ENCODE assay signal across 1 cellular context in the genomic region with DNA sequence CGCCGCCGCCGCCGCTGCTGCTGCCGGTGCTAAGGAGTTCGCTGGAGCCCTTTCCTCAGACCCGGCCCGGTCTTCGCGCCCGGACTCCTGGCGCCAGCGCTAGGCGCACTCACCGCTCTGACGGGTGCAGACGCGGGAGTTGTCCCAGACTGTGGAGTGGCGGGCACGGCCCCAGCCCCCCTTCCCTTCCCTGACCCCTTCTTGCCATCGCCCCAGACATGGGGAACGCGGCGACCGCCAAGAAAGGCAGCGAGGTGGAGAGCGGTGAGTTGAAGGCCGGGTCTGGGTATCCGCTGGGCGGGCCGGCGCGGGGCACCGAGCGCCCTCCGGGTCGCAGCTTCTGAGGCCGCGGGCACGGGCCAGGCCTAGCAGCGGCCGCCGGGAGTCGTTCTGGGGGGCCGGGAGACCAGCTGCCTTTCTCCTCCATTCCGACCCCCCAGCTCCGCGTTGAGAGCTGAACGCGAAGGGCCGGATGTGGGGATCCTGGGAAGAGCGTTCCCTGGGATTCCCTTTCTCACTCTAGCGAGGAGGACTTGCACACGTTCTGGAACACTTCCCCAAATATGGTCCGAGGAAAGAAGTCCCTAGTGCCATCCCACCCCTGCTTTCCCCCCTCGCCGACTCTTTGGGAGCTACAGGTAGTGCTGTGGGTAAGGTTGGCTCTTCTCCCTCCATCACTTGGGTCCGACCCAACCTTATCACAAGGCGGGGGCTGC.
A peak's percentile ranks its signal among the peaks of the same experiment; 100 is the strongest.
TF ChIP-seq lines count a peak whose summit lies in the region.

No MANE protein-coding gene starts in this region.

TF ChIP-seq in HepG2, 621 proteins besides CTCF, POLR2A, EP300 and RAD21 (continued from another document and continues in another):
- TF ChIP-seq, protein P1, sequence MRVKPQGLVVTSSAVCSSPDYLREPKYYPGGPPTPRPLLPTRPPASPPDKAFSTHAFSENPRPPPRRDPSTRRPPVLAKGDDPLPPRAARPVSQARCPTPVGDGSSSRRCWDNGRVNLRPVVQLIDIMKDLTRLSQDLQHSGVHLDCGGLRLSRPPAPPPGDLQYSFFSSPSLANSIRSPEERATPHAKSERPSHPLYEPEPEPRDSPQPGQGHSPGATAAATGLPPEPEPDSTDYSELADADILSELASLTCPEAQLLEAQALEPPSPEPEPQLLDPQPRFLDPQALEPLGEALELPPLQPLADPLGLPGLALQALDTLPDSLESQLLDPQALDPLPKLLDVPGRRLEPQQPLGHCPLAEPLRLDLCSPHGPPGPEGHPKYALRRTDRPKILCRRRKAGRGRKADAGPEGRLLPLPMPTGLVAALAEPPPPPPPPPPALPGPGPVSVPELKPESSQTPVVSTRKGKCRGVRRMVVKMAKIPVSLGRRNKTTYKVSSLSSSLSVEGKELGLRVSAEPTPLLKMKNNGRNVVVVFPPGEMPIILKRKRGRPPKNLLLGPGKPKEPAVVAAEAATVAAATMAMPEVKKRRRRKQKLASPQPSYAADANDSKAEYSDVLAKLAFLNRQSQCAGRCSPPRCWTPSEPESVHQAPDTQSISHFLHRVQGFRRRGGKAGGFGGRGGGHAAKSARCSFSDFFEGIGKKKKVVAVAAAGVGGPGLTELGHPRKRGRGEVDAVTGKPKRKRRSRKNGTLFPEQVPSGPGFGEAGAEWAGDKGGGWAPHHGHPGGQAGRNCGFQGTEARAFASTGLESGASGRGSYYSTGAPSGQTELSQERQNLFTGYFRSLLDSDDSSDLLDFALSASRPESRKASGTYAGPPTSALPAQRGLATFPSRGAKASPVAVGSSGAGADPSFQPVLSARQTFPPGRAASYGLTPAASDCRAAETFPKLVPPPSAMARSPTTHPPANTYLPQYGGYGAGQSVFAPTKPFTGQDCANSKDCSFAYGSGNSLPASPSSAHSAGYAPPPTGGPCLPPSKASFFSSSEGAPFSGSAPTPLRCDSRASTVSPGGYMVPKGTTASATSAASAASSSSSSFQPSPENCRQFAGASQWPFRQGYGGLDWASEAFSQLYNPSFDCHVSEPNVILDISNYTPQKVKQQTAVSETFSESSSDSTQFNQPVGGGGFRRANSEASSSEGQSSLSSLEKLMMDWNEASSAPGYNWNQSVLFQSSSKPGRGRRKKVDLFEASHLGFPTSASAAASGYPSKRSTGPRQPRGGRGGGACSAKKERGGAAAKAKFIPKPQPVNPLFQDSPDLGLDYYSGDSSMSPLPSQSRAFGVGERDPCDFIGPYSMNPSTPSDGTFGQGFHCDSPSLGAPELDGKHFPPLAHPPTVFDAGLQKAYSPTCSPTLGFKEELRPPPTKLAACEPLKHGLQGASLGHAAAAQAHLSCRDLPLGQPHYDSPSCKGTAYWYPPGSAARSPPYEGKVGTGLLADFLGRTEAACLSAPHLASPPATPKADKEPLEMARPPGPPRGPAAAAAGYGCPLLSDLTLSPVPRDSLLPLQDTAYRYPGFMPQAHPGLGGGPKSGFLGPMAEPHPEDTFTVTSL (CRISPR knock-in tag; IDR thresholded peaks at IDR 0.05; ENCODE audit: borderline replicate concordance), result no peak
- TF ChIP-seq ZNF672 (CRISPR knock-in tag; IDR thresholded peaks at IDR 0.05), result no peak
- TF ChIP-seq ERF (CRISPR knock-in tag; IDR thresholded peaks at IDR 0.05), result peak; percentile 24; the same call in 1 of the 2 replicates
- TF ChIP-seq MBNL3 (CRISPR knock-in tag; conservative IDR thresholded peaks at IDR 0.05), result no peak
- TF ChIP-seq, protein P2, sequence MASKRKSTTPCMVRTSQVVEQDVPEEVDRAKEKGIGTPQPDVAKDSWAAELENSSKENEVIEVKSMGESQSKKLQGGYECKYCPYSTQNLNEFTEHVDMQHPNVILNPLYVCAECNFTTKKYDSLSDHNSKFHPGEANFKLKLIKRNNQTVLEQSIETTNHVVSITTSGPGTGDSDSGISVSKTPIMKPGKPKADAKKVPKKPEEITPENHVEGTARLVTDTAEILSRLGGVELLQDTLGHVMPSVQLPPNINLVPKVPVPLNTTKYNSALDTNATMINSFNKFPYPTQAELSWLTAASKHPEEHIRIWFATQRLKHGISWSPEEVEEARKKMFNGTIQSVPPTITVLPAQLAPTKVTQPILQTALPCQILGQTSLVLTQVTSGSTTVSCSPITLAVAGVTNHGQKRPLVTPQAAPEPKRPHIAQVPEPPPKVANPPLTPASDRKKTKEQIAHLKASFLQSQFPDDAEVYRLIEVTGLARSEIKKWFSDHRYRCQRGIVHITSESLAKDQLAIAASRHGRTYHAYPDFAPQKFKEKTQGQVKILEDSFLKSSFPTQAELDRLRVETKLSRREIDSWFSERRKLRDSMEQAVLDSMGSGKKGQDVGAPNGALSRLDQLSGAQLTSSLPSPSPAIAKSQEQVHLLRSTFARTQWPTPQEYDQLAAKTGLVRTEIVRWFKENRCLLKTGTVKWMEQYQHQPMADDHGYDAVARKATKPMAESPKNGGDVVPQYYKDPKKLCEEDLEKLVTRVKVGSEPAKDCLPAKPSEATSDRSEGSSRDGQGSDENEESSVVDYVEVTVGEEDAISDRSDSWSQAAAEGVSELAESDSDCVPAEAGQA (IDR thresholded peaks at IDR 0.05; ENCODE audit: low read depth), result no peak
- TF ChIP-seq, protein P2 (CRISPR knock-in tag; IDR thresholded peaks at IDR 0.05; ENCODE audit: borderline replicate concordance), result no peak
- TF ChIP-seq ZNF224 (CRISPR knock-in tag; IDR thresholded peaks at IDR 0.05), result no peak
- TF ChIP-seq, protein P3, sequence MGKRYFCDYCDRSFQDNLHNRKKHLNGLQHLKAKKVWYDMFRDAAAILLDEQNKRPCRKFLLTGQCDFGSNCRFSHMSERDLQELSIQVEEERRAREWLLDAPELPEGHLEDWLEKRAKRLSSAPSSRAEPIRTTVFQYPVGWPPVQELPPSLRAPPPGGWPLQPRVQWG (CRISPR knock-in tag; IDR thresholded peaks at IDR 0.05; ENCODE audit: borderline replicate concordance, low read depth), result no peak
- TF ChIP-seq HOXA9 (CRISPR knock-in tag; IDR thresholded peaks at IDR 0.05; ENCODE audit: borderline replicate concordance), result peak; percentile 45; the same call in 1 of the 2 replicates
- TF ChIP-seq ZNF709 (CRISPR knock-in tag; IDR thresholded peaks at IDR 0.05), result no peak
- TF ChIP-seq GABPB1 (CRISPR knock-in tag; IDR thresholded peaks at IDR 0.05), result no peak; the same call in none of the 2 replicates
- TF ChIP-seq HNF4G (IDR thresholded peaks at IDR 0.05; ENCODE audit: borderline replicate concordance, low read depth, low read length), result no peak
- TF ChIP-seq HNF4G (CRISPR knock-in tag; IDR thresholded peaks at IDR 0.05; ENCODE audit: borderline replicate concordance, low read depth), result peak; percentile 48; the same call in 1 of the 2 replicates
- TF ChIP-seq MTA1 (CRISPR knock-in tag; IDR thresholded peaks at IDR 0.05; ENCODE audit: borderline replicate concordance), result no peak
- TF ChIP-seq, protein P4, sequence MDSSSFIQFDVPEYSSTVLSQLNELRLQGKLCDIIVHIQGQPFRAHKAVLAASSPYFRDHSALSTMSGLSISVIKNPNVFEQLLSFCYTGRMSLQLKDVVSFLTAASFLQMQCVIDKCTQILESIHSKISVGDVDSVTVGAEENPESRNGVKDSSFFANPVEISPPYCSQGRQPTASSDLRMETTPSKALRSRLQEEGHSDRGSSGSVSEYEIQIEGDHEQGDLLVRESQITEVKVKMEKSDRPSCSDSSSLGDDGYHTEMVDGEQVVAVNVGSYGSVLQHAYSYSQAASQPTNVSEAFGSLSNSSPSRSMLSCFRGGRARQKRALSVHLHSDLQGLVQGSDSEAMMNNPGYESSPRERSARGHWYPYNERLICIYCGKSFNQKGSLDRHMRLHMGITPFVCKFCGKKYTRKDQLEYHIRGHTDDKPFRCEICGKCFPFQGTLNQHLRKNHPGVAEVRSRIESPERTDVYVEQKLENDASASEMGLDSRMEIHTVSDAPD (CRISPR knock-in tag; IDR thresholded peaks at IDR 0.05), result no peak
- 0 out of 2 replicates have a peak, but pooled peaks have one; percentile 6 for TF ChIP-seq ZNF850 (CRISPR knock-in tag; conservative IDR thresholded peaks at IDR 0.05)
- TF ChIP-seq SRSF9 (IDR thresholded peaks at IDR 0.05; ENCODE audit: borderline replicate concordance, insufficient read depth, low read depth, low read length, poor library complexity, severe bottlenecking), result no peak
- TF ChIP-seq ZNF484 (CRISPR knock-in tag; IDR thresholded peaks at IDR 0.05; ENCODE audit: borderline replicate concordance, low read depth), result no peak
- no peak for TF ChIP-seq HMGA1 (CRISPR knock-in tag; conservative IDR thresholded peaks at IDR 0.05)
- TF ChIP-seq ZNF615 (CRISPR knock-in tag; IDR thresholded peaks at IDR 0.05; ENCODE audit: borderline replicate concordance), result no peak
- TF ChIP-seq, protein P5, sequence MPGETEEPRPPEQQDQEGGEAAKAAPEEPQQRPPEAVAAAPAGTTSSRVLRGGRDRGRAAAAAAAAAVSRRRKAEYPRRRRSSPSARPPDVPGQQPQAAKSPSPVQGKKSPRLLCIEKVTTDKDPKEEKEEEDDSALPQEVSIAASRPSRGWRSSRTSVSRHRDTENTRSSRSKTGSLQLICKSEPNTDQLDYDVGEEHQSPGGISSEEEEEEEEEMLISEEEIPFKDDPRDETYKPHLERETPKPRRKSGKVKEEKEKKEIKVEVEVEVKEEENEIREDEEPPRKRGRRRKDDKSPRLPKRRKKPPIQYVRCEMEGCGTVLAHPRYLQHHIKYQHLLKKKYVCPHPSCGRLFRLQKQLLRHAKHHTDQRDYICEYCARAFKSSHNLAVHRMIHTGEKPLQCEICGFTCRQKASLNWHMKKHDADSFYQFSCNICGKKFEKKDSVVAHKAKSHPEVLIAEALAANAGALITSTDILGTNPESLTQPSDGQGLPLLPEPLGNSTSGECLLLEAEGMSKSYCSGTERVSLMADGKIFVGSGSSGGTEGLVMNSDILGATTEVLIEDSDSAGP (CRISPR knock-in tag; IDR thresholded peaks at IDR 0.05; ENCODE audit: borderline replicate concordance), result peak; percentile 37; the same call in 1 of the 2 replicates
- no peak for TF ChIP-seq PAF1 (CRISPR knock-in tag; IDR thresholded peaks at IDR 0.05)
- TF ChIP-seq CBX5 (CRISPR knock-in tag; IDR thresholded peaks at IDR 0.05; ENCODE audit: borderline replicate concordance), result no peak
- TF ChIP-seq, protein P6, sequence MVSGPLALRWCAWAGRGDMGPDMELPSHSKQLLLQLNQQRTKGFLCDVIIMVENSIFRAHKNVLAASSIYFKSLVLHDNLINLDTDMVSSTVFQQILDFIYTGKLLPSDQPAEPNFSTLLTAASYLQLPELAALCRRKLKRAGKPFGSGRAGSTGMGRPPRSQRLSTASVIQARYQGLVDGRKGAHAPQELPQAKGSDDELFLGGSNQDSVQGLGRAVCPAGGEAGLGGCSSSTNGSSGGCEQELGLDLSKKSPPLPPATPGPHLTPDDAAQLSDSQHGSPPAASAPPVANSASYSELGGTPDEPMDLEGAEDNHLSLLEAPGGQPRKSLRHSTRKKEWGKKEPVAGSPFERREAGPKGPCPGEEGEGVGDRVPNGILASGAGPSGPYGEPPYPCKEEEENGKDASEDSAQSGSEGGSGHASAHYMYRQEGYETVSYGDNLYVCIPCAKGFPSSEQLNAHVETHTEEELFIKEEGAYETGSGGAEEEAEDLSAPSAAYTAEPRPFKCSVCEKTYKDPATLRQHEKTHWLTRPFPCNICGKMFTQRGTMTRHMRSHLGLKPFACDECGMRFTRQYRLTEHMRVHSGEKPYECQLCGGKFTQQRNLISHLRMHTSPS (CRISPR knock-in tag; IDR thresholded peaks at IDR 0.05; ENCODE audit: low read depth), result no peak
- TF ChIP-seq, protein P7, sequence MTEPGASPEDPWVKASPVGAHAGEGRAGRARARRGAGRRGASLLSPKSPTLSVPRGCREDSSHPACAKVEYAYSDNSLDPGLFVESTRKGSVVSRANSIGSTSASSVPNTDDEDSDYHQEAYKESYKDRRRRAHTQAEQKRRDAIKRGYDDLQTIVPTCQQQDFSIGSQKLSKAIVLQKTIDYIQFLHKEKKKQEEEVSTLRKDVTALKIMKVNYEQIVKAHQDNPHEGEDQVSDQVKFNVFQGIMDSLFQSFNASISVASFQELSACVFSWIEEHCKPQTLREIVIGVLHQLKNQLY (CRISPR knock-in tag; IDR thresholded peaks at IDR 0.05), result no peak
- TF ChIP-seq SIX4 (CRISPR knock-in tag; IDR thresholded peaks at IDR 0.05), result no peak
- no peak for TF ChIP-seq ZFP37 (CRISPR knock-in tag; IDR thresholded peaks at IDR 0.05; ENCODE audit: borderline replicate concordance)
- TF ChIP-seq ZNF501 (CRISPR knock-in tag; IDR thresholded peaks at IDR 0.05), result peak; percentile 74; the same call in 1 of the 2 replicates
- no peak for TF ChIP-seq RELA (CRISPR knock-in tag; IDR thresholded peaks at IDR 0.05)
- TF ChIP-seq ZFP90 (CRISPR knock-in tag; IDR thresholded peaks at IDR 0.05; ENCODE audit: borderline replicate concordance), result 0 out of 2 replicates have a peak, but pooled peaks have one; percentile 13
- no peak for TF ChIP-seq MAZ (IDR thresholded peaks at IDR 0.05; ENCODE audit: borderline replicate concordance, low read depth, low read length)
- TF ChIP-seq MAZ (CRISPR knock-in tag; IDR thresholded peaks at IDR 0.05; ENCODE audit: low read depth), result 0 out of 2 replicates have a peak, but pooled peaks have one; percentile 23
- TF ChIP-seq ZNF282 (IDR thresholded peaks at IDR 0.05; ENCODE audit: partially characterized antibody), result no peak
- no peak for TF ChIP-seq ZNF878 (CRISPR knock-in tag; IDR thresholded peaks at IDR 0.05)
- TF ChIP-seq, protein P8, sequence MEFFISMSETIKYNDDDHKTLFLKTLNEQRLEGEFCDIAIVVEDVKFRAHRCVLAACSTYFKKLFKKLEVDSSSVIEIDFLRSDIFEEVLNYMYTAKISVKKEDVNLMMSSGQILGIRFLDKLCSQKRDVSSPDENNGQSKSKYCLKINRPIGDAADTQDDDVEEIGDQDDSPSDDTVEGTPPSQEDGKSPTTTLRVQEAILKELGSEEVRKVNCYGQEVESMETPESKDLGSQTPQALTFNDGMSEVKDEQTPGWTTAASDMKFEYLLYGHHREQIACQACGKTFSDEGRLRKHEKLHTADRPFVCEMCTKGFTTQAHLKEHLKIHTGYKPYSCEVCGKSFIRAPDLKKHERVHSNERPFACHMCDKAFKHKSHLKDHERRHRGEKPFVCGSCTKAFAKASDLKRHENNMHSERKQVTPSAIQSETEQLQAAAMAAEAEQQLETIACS (CRISPR knock-in tag; IDR thresholded peaks at IDR 0.05), result no peak
- no peak for TF ChIP-seq ZNF343 (CRISPR knock-in tag; IDR thresholded peaks at IDR 0.05)
- no peak for TF ChIP-seq CBX1 (IDR thresholded peaks at IDR 0.05; ENCODE audit: low read depth)
